In genomic region chr3:40309439-40309924, GRCh38 we compare ENCODE assay signal across 1 cellular context.
A peak's percentile ranks its signal among the peaks of the same experiment; 100 is the strongest.
TF ChIP-seq lines count a peak whose summit lies in the region.

Gene EIF1B, plus strand, starts transcription at chr3:40309707. Its CDS starts 235 bp downstream, at chr3:40309942.

TF ChIP-seq in HEK293, 187 proteins besides CTCF, POLR2A, EP300 and RAD21 (continued from another document and continues in another):
- TF ChIP-seq, protein P1, sequence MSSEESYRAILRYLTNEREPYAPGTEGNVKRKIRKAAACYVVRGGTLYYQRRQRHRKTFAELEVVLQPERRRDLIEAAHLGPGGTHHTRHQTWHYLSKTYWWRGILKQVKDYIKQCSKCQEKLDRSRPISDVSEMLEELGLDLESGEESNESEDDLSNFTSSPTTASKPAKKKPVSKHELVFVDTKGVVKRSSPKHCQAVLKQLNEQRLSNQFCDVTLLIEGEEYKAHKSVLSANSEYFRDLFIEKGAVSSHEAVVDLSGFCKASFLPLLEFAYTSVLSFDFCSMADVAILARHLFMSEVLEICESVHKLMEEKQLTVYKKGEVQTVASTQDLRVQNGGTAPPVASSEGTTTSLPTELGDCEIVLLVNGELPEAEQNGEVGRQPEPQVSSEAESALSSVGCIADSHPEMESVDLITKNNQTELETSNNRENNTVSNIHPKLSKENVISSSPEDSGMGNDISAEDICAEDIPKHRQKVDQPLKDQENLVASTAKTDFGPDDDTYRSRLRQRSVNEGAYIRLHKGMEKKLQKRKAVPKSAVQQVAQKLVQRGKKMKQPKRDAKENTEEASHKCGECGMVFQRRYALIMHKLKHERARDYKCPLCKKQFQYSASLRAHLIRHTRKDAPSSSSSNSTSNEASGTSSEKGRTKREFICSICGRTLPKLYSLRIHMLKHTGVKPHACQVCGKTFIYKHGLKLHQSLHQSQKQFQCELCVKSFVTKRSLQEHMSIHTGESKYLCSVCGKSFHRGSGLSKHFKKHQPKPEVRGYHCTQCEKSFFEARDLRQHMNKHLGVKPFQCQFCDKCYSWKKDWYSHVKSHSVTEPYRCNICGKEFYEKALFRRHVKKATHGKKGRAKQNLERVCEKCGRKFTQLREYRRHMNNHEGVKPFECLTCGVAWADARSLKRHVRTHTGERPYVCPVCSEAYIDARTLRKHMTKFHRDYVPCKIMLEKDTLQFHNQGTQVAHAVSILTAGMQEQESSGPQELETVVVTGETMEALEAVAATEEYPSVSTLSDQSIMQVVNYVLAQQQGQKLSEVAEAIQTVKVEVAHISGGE (tag by site-specific recombination; conservative IDR thresholded peaks at IDR 0.05; ENCODE audit: low read depth), result peak; percentile 65
- TF ChIP-seq ZSCAN30 (tag by site-specific recombination; IDR thresholded peaks at IDR 0.05), result peak; percentile 73; the same call in 1 of the 2 replicates
- TF ChIP-seq, protein P2, sequence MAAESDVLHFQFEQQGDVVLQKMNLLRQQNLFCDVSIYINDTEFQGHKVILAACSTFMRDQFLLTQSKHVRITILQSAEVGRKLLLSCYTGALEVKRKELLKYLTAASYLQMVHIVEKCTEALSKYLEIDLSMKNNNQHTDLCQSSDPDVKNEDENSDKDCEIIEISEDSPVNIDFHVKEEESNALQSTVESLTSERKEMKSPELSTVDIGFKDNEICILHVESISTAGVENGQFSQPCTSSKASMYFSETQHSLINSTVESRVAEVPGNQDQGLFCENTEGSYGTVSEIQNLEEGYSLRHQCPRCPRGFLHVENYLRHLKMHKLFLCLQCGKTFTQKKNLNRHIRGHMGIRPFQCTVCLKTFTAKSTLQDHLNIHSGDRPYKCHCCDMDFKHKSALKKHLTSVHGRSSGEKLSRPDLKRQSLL (tag by site-specific recombination; IDR thresholded peaks at IDR 0.05), result no peak
- TF ChIP-seq ZNF335 (tag by site-specific recombination; conservative IDR thresholded peaks at IDR 0.05), result peak; percentile 78
- no peak for TF ChIP-seq ZNF416 (tag by site-specific recombination; IDR thresholded peaks at IDR 0.05)
- TF ChIP-seq ZXDB (tag by site-specific recombination; IDR thresholded peaks at IDR 0.05), result peak; percentile 47; the same call in 1 of the 2 replicates
- TF ChIP-seq ZNF16 (tag by site-specific recombination; IDR thresholded peaks at IDR 0.05; ENCODE audit: low read depth), result no peak
- TF ChIP-seq, protein P3, sequence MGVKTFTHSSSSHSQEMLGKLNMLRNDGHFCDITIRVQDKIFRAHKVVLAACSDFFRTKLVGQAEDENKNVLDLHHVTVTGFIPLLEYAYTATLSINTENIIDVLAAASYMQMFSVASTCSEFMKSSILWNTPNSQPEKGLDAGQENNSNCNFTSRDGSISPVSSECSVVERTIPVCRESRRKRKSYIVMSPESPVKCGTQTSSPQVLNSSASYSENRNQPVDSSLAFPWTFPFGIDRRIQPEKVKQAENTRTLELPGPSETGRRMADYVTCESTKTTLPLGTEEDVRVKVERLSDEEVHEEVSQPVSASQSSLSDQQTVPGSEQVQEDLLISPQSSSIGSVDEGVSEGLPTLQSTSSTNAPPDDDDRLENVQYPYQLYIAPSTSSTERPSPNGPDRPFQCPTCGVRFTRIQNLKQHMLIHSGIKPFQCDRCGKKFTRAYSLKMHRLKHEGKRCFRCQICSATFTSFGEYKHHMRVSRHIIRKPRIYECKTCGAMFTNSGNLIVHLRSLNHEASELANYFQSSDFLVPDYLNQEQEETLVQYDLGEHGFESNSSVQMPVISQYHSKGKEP (tag by site-specific recombination; IDR thresholded peaks at IDR 0.05), result no peak; the same call in 1 of the 2 replicates
- TF ChIP-seq ZNF768 (tag by site-specific recombination; IDR thresholded peaks at IDR 0.05), result no peak
- TF ChIP-seq FEZF1 (tag by site-specific recombination; IDR thresholded peaks at IDR 0.05), result no peak
- no peak for TF ChIP-seq OVOL3 (tag by site-specific recombination; IDR thresholded peaks at IDR 0.05)
- TF ChIP-seq ZBTB20 (tag by site-specific recombination; IDR thresholded peaks at IDR 0.05), result no peak
- 0 out of 2 replicates have a peak, but pooled peaks have one; percentile 30 for TF ChIP-seq ZBTB17 (tag by site-specific recombination; IDR thresholded peaks at IDR 0.05)
- no peak for TF ChIP-seq ZNF658 (tag by site-specific recombination; IDR thresholded peaks at IDR 0.05)
- no peak for TF ChIP-seq ZNF645 (tag by site-specific recombination; IDR thresholded peaks at IDR 0.05)
- TF ChIP-seq ZNF426 (tag by site-specific recombination; IDR thresholded peaks at IDR 0.05), result no peak
- no peak for TF ChIP-seq ZNF514 (tag by site-specific recombination; IDR thresholded peaks at IDR 0.05)
- TF ChIP-seq SP2 (tag by site-specific recombination; IDR thresholded peaks at IDR 0.05), result peak; percentile 66
- no peak for TF ChIP-seq ZBTB10 (tag by site-specific recombination; IDR thresholded peaks at IDR 0.05)
- no peak for TF ChIP-seq ZNF248 (tag by site-specific recombination; IDR thresholded peaks at IDR 0.05)
- TF ChIP-seq, protein P4, sequence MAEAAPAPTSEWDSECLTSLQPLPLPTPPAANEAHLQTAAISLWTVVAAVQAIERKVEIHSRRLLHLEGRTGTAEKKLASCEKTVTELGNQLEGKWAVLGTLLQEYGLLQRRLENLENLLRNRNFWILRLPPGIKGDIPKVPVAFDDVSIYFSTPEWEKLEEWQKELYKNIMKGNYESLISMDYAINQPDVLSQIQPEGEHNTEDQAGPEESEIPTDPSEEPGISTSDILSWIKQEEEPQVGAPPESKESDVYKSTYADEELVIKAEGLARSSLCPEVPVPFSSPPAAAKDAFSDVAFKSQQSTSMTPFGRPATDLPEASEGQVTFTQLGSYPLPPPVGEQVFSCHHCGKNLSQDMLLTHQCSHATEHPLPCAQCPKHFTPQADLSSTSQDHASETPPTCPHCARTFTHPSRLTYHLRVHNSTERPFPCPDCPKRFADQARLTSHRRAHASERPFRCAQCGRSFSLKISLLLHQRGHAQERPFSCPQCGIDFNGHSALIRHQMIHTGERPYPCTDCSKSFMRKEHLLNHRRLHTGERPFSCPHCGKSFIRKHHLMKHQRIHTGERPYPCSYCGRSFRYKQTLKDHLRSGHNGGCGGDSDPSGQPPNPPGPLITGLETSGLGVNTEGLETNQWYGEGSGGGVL (tag by site-specific recombination; IDR thresholded peaks at IDR 0.05), result peak; percentile 67
- no peak for TF ChIP-seq ZNF280D (tag by site-specific recombination; IDR thresholded peaks at IDR 0.05)
- TF ChIP-seq KLF8 (tag by site-specific recombination; IDR thresholded peaks at IDR 0.05), result peak; percentile 86
- TF ChIP-seq ZNF48 (tag by site-specific recombination; IDR thresholded peaks at IDR 0.05), result no peak
- TF ChIP-seq ZNF404 (tag by site-specific recombination; IDR thresholded peaks at IDR 0.05), result no peak
- no peak for TF ChIP-seq HOXD13 (CRISPR knock-in tag; IDR thresholded peaks at IDR 0.05; ENCODE audit: borderline replicate concordance)
- TF ChIP-seq ZNF518A (tag by site-specific recombination; conservative IDR thresholded peaks at IDR 0.05; ENCODE audit: low read depth), result peak; percentile 87
- TF ChIP-seq ZNF366 (tag by site-specific recombination; conservative IDR thresholded peaks at IDR 0.05), result peak; percentile 31; the same call in 1 of the 2 replicates
- no peak for TF ChIP-seq ZNF654 (tag by site-specific recombination; IDR thresholded peaks at IDR 0.05; ENCODE audit: low read depth)
- TF ChIP-seq YY2 (tag by site-specific recombination; IDR thresholded peaks at IDR 0.05), result 0 out of 2 replicates have a peak, but pooled peaks have one; percentile 14
- TF ChIP-seq, protein P5, sequence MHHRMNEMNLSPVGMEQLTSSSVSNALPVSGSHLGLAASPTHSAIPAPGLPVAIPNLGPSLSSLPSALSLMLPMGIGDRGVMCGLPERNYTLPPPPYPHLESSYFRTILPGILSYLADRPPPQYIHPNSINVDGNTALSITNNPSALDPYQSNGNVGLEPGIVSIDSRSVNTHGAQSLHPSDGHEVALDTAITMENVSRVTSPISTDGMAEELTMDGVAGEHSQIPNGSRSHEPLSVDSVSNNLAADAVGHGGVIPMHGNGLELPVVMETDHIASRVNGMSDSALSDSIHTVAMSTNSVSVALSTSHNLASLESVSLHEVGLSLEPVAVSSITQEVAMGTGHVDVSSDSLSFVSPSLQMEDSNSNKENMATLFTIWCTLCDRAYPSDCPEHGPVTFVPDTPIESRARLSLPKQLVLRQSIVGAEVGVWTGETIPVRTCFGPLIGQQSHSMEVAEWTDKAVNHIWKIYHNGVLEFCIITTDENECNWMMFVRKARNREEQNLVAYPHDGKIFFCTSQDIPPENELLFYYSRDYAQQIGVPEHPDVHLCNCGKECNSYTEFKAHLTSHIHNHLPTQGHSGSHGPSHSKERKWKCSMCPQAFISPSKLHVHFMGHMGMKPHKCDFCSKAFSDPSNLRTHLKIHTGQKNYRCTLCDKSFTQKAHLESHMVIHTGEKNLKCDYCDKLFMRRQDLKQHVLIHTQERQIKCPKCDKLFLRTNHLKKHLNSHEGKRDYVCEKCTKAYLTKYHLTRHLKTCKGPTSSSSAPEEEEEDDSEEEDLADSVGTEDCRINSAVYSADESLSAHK (tag by site-specific recombination; IDR thresholded peaks at IDR 0.05), result no peak
- no peak for TF ChIP-seq ZNF140 (tag by site-specific recombination; IDR thresholded peaks at IDR 0.05)
- TF ChIP-seq ZNF223 (tag by site-specific recombination; IDR thresholded peaks at IDR 0.05), result no peak
- no peak for TF ChIP-seq ZFP3 (tag by site-specific recombination; IDR thresholded peaks at IDR 0.05; ENCODE audit: low read depth)
- no peak for TF ChIP-seq ZNF37A (tag by site-specific recombination; IDR thresholded peaks at IDR 0.05)
